In the genomic region with DNA sequence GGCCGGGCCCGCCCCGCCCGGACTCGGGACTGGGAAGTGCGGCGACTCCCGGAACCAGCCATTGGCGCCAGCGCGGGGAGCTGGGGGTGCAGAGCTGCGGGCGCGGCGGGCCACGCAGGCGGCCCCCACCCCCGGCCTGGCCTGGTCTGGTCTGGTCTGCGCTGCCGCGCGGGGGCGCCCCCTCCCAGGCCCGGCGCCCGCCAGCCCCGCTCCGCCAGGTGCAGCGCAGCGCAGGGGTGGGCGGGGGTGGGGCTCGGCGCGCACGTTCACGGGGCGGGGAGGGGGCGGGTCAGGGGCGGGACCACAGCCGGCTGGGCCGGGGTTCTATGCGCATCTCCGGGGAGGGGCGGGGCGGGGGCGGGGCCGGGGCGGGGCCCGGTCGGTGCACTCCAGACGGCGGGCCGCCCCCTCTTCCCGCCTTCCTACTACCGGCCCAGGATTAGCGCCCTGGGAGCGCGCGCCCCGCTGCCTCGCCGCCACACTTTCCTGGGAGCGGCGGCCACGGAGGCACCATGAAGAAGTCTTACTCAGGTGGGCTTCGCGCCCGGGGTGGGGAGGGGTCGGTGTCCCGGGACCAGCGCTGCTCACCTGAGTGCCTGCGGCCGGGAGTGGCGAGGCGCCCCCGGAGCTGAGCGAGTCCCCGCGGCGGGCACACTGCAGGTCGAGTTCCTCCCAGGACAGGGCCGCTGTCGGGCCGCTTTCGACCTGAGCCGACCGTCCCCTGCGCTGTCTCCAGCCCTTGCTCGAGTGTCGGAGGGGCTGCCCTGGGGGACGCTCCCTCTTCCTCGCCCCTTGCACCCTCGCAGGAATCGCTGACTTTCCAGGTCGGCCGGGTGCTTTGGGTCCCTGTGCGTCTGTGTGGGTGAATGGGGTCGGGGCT, we compare ENCODE assay signal across 1 cellular context.
TF ChIP-seq lines count a peak whose summit lies in the region.

No MANE protein-coding gene starts in this region.

TF ChIP-seq in HepG2, 621 proteins besides CTCF, POLR2A, EP300 and RAD21 (continued from another document and continues in another):
- TF ChIP-seq, protein P1, sequence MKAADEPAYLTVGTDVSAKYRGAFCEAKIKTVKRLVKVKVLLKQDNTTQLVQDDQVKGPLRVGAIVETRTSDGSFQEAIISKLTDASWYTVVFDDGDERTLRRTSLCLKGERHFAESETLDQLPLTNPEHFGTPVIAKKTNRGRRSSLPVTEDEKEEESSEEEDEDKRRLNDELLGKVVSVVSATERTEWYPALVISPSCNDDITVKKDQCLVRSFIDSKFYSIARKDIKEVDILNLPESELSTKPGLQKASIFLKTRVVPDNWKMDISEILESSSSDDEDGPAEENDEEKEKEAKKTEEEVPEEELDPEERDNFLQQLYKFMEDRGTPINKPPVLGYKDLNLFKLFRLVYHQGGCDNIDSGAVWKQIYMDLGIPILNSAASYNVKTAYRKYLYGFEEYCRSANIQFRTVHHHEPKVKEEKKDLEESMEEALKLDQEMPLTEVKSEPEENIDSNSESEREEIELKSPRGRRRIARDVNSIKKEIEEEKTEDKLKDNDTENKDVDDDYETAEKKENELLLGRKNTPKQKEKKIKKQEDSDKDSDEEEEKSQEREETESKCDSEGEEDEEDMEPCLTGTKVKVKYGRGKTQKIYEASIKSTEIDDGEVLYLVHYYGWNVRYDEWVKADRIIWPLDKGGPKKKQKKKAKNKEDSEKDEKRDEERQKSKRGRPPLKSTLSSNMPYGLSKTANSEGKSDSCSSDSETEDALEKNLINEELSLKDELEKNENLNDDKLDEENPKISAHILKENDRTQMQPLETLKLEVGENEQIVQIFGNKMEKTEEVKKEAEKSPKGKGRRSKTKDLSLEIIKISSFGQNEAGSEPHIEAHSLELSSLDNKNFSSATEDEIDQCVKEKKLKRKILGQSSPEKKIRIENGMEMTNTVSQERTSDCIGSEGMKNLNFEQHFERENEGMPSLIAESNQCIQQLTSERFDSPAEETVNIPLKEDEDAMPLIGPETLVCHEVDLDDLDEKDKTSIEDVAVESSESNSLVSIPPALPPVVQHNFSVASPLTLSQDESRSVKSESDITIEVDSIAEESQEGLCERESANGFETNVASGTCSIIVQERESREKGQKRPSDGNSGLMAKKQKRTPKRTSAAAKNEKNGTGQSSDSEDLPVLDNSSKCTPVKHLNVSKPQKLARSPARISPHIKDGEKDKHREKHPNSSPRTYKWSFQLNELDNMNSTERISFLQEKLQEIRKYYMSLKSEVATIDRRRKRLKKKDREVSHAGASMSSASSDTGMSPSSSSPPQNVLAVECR (CRISPR knock-in tag; IDR thresholded peaks at IDR 0.05; ENCODE audit: borderline replicate concordance): peak; percentile 88; the same call in 1 of the 2 replicates
- TF ChIP-seq, protein P2, sequence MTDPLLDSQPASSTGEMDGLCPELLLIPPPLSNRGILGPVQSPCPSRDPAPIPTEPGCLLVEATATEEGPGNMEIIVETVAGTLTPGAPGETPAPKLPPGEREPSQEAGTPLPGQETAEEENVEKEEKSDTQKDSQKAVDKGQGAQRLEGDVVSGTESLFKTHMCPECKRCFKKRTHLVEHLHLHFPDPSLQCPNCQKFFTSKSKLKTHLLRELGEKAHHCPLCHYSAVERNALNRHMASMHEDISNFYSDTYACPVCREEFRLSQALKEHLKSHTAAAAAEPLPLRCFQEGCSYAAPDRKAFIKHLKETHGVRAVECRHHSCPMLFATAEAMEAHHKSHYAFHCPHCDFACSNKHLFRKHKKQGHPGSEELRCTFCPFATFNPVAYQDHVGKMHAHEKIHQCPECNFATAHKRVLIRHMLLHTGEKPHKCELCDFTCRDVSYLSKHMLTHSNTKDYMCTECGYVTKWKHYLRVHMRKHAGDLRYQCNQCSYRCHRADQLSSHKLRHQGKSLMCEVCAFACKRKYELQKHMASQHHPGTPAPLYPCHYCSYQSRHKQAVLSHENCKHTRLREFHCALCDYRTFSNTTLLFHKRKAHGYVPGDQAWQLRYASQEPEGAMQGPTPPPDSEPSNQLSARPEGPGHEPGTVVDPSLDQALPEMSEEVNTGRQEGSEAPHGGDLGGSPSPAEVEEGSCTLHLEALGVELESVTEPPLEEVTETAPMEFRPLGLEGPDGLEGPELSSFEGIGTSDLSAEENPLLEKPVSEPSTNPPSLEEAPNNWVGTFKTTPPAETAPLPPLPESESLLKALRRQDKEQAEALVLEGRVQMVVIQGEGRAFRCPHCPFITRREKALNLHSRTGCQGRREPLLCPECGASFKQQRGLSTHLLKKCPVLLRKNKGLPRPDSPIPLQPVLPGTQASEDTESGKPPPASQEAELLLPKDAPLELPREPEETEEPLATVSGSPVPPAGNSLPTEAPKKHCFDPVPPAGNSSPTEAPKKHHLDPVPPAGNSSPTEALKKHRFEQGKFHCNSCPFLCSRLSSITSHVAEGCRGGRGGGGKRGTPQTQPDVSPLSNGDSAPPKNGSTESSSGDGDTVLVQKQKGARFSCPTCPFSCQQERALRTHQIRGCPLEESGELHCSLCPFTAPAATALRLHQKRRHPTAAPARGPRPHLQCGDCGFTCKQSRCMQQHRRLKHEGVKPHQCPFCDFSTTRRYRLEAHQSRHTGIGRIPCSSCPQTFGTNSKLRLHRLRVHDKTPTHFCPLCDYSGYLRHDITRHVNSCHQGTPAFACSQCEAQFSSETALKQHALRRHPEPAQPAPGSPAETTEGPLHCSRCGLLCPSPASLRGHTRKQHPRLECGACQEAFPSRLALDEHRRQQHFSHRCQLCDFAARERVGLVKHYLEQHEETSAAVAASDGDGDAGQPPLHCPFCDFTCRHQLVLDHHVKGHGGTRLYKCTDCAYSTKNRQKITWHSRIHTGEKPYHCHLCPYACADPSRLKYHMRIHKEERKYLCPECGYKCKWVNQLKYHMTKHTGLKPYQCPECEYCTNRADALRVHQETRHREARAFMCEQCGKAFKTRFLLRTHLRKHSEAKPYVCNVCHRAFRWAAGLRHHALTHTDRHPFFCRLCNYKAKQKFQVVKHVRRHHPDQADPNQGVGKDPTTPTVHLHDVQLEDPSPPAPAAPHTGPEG (CRISPR knock-in tag; IDR thresholded peaks at IDR 0.05): no peak; the same call in 1 of the 2 replicates
- TF ChIP-seq ATF1 (CRISPR knock-in tag; IDR thresholded peaks at IDR 0.05) (no peak), NFE2 (CRISPR knock-in tag; IDR thresholded peaks at IDR 0.05) (no peak), REXO4 (CRISPR knock-in tag; IDR thresholded peaks at IDR 0.05; ENCODE audit: borderline replicate concordance) (no peak), MIXL1 (CRISPR knock-in tag; IDR thresholded peaks at IDR 0.05) (0 out of 2 replicates have a peak, but pooled peaks have one; percentile 37), HNF4G (IDR thresholded peaks at IDR 0.05; ENCODE audit: borderline replicate concordance, low read depth, low read length) (no peak), HNF4G (CRISPR knock-in tag; IDR thresholded peaks at IDR 0.05; ENCODE audit: borderline replicate concordance, low read depth) (no peak), HHEX (CRISPR knock-in tag; IDR thresholded peaks at IDR 0.05) (no peak), MAZ (IDR thresholded peaks at IDR 0.05; ENCODE audit: borderline replicate concordance, low read depth, low read length) (peak; percentile 78), MAZ (CRISPR knock-in tag; IDR thresholded peaks at IDR 0.05; ENCODE audit: low read depth) (peak; percentile 97), ZNF143 (CRISPR knock-in tag; IDR thresholded peaks at IDR 0.05) (0 out of 2 replicates have a peak, but pooled peaks have one; percentile 57), KDM2A (CRISPR knock-in tag; IDR thresholded peaks at IDR 0.05; ENCODE audit: borderline replicate concordance, low read depth) (peak; percentile 73; the same call in 1 of the 2 replicates), ZNF264 (CRISPR knock-in tag; IDR thresholded peaks at IDR 0.05) (no peak), ZSCAN9 (CRISPR knock-in tag; IDR thresholded peaks at IDR 0.05; ENCODE audit: borderline replicate concordance) (peak; percentile 84), NAIF1 (CRISPR knock-in tag; IDR thresholded peaks at IDR 0.05; ENCODE audit: borderline replicate concordance) (peak; percentile 48; the same call in 1 of the 2 replicates), MXD4 (CRISPR knock-in tag; IDR thresholded peaks at IDR 0.05) (peak; percentile 65; the same call in 1 of the 2 replicates), ZNF350 (CRISPR knock-in tag; IDR thresholded peaks at IDR 0.05; ENCODE audit: borderline replicate concordance, low read depth) (peak; percentile 84), ARHGAP35 (CRISPR knock-in tag; IDR thresholded peaks at IDR 0.05; ENCODE audit: borderline replicate concordance) (peak; percentile 86), HMG20B (CRISPR knock-in tag; conservative IDR thresholded peaks at IDR 0.05) (0 out of 2 replicates have a peak, but pooled peaks have one; percentile 15), KMT2B (CRISPR knock-in tag; IDR thresholded peaks at IDR 0.05) (peak; percentile 63), ZNF44 (CRISPR knock-in tag; IDR thresholded peaks at IDR 0.05) (peak; percentile 39; the same call in 1 of the 2 replicates), ASH2L (IDR thresholded peaks at IDR 0.05; ENCODE audit: insufficient read length, low read depth, low read length) (peak; percentile 78), ZNF180 (CRISPR knock-in tag; IDR thresholded peaks at IDR 0.05; ENCODE audit: borderline replicate concordance, low read depth) (no peak), ZNF563 (CRISPR knock-in tag; IDR thresholded peaks at IDR 0.05) (peak; percentile 37; the same call in 1 of the 2 replicates), GFI1 (CRISPR knock-in tag; IDR thresholded peaks at IDR 0.05; ENCODE audit: borderline replicate concordance) (no peak; the same call in 1 of the 2 replicates), ZEB1 (IDR thresholded peaks at IDR 0.05; ENCODE audit: insufficient replicate concordance, low read depth) (no peak), CCDC6 (CRISPR knock-in tag; IDR thresholded peaks at IDR 0.05) (no peak)
- TF ChIP-seq, protein P3, sequence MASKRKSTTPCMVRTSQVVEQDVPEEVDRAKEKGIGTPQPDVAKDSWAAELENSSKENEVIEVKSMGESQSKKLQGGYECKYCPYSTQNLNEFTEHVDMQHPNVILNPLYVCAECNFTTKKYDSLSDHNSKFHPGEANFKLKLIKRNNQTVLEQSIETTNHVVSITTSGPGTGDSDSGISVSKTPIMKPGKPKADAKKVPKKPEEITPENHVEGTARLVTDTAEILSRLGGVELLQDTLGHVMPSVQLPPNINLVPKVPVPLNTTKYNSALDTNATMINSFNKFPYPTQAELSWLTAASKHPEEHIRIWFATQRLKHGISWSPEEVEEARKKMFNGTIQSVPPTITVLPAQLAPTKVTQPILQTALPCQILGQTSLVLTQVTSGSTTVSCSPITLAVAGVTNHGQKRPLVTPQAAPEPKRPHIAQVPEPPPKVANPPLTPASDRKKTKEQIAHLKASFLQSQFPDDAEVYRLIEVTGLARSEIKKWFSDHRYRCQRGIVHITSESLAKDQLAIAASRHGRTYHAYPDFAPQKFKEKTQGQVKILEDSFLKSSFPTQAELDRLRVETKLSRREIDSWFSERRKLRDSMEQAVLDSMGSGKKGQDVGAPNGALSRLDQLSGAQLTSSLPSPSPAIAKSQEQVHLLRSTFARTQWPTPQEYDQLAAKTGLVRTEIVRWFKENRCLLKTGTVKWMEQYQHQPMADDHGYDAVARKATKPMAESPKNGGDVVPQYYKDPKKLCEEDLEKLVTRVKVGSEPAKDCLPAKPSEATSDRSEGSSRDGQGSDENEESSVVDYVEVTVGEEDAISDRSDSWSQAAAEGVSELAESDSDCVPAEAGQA (IDR thresholded peaks at IDR 0.05; ENCODE audit: low read depth): no peak
- TF ChIP-seq, protein P3 (CRISPR knock-in tag; IDR thresholded peaks at IDR 0.05; ENCODE audit: borderline replicate concordance): no peak
- TF ChIP-seq, protein P4, sequence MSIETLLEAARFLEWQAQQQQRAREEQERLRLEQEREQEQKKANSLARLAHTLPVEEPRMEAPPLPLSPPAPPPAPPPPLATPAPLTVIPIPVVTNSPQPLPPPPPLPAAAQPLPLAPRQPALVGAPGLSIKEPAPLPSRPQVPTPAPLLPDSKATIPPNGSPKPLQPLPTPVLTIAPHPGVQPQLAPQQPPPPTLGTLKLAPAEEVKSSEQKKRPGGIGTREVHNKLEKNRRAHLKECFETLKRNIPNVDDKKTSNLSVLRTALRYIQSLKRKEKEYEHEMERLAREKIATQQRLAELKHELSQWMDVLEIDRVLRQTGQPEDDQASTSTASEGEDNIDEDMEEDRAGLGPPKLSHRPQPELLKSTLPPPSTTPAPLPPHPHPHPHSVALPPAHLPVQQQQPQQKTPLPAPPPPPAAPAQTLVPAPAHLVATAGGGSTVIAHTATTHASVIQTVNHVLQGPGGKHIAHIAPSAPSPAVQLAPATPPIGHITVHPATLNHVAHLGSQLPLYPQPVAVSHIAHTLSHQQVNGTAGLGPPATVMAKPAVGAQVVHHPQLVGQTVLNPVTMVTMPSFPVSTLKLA (IDR thresholded peaks at IDR 0.05): no peak
- TF ChIP-seq, protein P5, sequence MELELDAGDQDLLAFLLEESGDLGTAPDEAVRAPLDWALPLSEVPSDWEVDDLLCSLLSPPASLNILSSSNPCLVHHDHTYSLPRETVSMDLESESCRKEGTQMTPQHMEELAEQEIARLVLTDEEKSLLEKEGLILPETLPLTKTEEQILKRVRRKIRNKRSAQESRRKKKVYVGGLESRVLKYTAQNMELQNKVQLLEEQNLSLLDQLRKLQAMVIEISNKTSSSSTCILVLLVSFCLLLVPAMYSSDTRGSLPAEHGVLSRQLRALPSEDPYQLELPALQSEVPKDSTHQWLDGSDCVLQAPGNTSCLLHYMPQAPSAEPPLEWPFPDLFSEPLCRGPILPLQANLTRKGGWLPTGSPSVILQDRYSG (CRISPR knock-in tag; IDR thresholded peaks at IDR 0.05): no peak
